In genomic region chr14:94320243-94320642, GRCh38 we compare ENCODE assay signal across 1 cellular context.
TF ChIP-seq lines count a peak whose summit lies in the region.

No MANE protein-coding gene starts in this region.

TF ChIP-seq in GM23338, 12 proteins besides CTCF, POLR2A, EP300 and RAD21 (continued from another document):
- TF ChIP-seq REST (IDR thresholded peaks at IDR 0.05; ENCODE audit: unreplicated experiment), result no peak
- no peak for TF ChIP-seq ZNF462 (CRISPR knock-in tag; IDR thresholded peaks at IDR 0.05)
